ENCODE assay signal across 6 cellular contexts in the genomic region with DNA sequence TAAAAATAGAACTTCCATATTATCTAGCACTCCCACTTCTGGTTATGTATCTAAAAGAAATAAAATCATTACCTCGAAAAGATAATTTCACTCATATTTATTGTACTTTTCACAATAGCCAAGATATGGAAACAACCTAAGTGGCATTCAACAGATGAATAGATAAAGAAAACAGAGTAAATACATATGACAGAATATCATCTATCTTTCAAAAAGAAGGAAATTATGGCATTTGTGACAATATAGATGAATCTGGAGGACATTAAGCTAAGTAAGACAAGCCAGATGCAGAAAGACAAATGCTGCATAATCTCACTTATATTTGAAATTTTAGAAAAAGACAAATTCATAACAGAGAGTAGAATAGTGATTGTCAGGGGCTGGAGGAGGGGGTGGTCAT.
"Had no signal": no experiment of that assay in that cellular context is flagged by ENCODE, and none has a peak within 500 bp of the region (broad histone marks: within the 10 kb centered on the region; RNA-seq: fewer than 3 reads in every experiment).

No MANE protein-coding gene starts in this region.

- H3K4me3 ChIP-seq: K562 had no signal

- ATAC-seq: HepG2, K562 had no signal

- H3K27ac ChIP-seq: HL-60 had no signal

- DNase-seq: IMR-90, KBM-7, KG1 had no signal
